ENCODE assay signal across 8 cellular contexts in the genomic region with DNA sequence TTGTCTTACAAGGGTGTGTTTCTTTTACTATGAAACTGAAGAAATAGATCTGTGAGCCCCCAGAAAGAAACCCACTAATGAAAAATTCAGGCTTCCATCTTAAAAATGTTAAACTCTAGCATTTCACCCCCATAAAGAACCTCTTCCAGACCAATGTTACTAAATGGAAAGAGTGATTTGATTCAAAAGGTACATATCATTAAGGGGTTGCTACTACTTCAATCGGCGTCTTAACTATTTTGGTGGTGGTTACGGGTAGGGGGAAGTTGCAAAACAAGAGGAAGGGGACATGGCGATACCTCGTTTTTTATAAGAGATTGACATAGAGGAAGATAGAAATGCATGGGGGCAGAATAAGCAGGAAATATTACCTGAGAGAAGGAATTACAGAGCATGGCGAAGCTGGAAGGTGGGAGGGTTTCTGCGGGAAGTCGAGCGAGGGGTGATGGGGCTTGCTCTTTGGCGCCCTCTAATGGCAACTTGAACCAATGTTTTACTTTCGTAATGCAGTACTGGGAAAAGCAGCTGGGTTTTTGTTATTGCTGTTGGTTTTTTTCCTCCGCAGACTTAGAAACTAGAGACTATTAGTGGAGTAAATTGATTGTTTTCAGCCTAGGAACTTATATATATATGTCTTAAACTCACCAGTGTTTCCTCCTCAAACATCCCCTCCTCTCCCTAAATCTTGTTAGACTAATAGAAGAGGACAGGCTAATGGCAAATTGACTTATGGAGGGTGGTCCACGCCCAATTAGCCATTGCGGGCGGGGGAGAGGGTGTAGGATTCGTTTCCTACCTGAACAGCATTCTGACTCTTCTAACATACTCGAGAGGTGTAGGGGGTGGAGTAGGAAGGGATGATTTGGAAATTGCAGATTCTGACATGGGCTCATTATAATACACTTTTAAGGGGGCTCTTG. TPM values are rescaled to one million over a fixed set of nuclear protein-coding genes. Genes with fewer than 3 reads are reported as not detected.
DNase-seq lines count a peak whose midpoint lies in the region; ATAC-seq, FAIRE-seq and TF ChIP-seq lines count a peak whose summit lies in the region.

No MANE protein-coding gene starts in this region.

- H3K27me3 ChIP-seq in MM.1S (replicated peaks; ENCODE audit: insufficient read depth, low read length) (0 out of 2 replicates have a peak, but pooled peaks cover 13% of the 10 kb centered on the region), RWPE2 (ENCODE audit: insufficient read depth, poor library complexity, severe bottlenecking) (peaks cover 39% of the 10 kb centered on the region), mammary epithelial cell (ENCODE audit: insufficient read depth, low read length) (peaks cover 25% of the 10 kb centered on the region), keratinocyte (ENCODE audit: control insufficient read depth, extremely low read depth, insufficient read depth, low read length) (peaks cover 55% of the 10 kb centered on the region)

- ATAC-seq in Right ventricle myocardium inferior = peak; percentile 78
- peak; percentile 59 for ATAC-seq in HG02623 (IDR thresholded peaks at IDR 0.05; ENCODE audit: unreplicated experiment)
- peak; percentile 73 for ATAC-seq in RWPE2 (ENCODE audit: low read depth)

- CTCF ChIA-PET in mammary epithelial cell (lab: Charles Lee; ENCODE audit: low non-redundant PET) = interaction anchor here (0.5 to 1.0 kb wide), 7 partner anchors 42 to 945 kb away, joined by 3 to 7 read pairs (median 5); no protein-coding TSS in a partner anchor

- dilution Hi-C loops in mammary epithelial cell (cut with HindIII; ENCODE audit: low sequenced_read_pairs) = no loop called here
- dilution Hi-C loops in keratinocyte (cut with MboI; ENCODE audit: extremely low pct_ligation_motif_present, low sequenced_read_pairs) = no loop called here

- BruUV-seq in mammary epithelial cell (replicated peaks; lab: Mats Ljungman, UMichigan) = TSS peak; percentile 99

- DNase-seq in Right ventricle myocardium inferior (ENCODE audit: missing footprints) (no peak), cardiac septum (ENCODE audit: low spot score) (no peak), MM.1S (peak; percentile 90), RWPE2 (ENCODE audit: low spot score) (no peak), mammary epithelial cell (peak; percentile 66), keratinocyte (ENCODE audit: low read depth, low spot score) (no peak)
- peak; percentile 17 for DNase-seq in stimulated activated CD4-positive, alpha-beta T cell treated with anti-CD3 and anti-CD28 coated beads, Interleukin-2, amount 100 ng/mL, for 4 hours (ENCODE audit: low read depth)

- H3K79me2 ChIP-seq in MM.1S (ENCODE audit: low read length) (no peaks in the 10 kb centered on the region), mammary epithelial cell (ENCODE audit: insufficient read depth, low read length) (no peaks in the 10 kb centered on the region), keratinocyte (ENCODE audit: control insufficient read depth, insufficient read depth, low read length) (no peaks in the 10 kb centered on the region)

- no peaks in the 10 kb centered on the region for H3K36me3 ChIP-seq in MM.1S (replicated peaks; ENCODE audit: insufficient read depth, low read length)
- H3K36me3 ChIP-seq in RWPE2 (ENCODE audit: low read depth) = no peaks in the 10 kb centered on the region
- H3K36me3 ChIP-seq in mammary epithelial cell (ENCODE audit: insufficient read depth, low read length) = no peaks in the 10 kb centered on the region
- H3K36me3 ChIP-seq in keratinocyte (ENCODE audit: control insufficient read depth in 2 of 2, extremely low read depth in 1 of 2, insufficient read depth in 2 of 2, low read length in 2 of 2) = no peaks in the 10 kb centered on the region

- peaks cover 6% of the 10 kb centered on the region for H3F3A ChIP-seq in MM.1S (ENCODE audit: insufficient read depth, low read length)

- H3K9ac ChIP-seq in MM.1S (ENCODE audit: low read length) (peak overlapping the region; percentile 27; the same call in 1 of the 2 replicates), mammary epithelial cell (ENCODE audit: insufficient read depth, low read length) (no peak overlapping the region), keratinocyte (ENCODE audit: control insufficient read depth, extremely low read depth, insufficient read depth, low read length) (no peak overlapping the region)

- peaks cover 8% of the 10 kb centered on the region for H3K4me1 ChIP-seq in MM.1S (ENCODE audit: low read length)
- peaks cover 6% of the 10 kb centered on the region for H3K4me1 ChIP-seq in RWPE2 (ENCODE audit: insufficient read depth, poor library complexity, severe bottlenecking)
- peaks cover 28% of the 10 kb centered on the region for H3K4me1 ChIP-seq in mammary epithelial cell (ENCODE audit: insufficient read depth, low read length)
- H3K4me1 ChIP-seq in keratinocyte (ENCODE audit: control insufficient read depth, extremely low read depth, insufficient read depth, low read length) = peaks cover 20% of the 10 kb centered on the region

- no peaks in the 10 kb centered on the region for H3K9me1 ChIP-seq in keratinocyte (ENCODE audit: control insufficient read depth, extremely low read depth, insufficient read depth, low read length)

- H2AFZ ChIP-seq in MM.1S (ENCODE audit: low read length) (peak overlapping the region; percentile 89), mammary epithelial cell (ENCODE audit: low read depth, low read length) (peak overlapping the region; percentile 57), keratinocyte (ENCODE audit: control insufficient read depth, low read length) (peak overlapping the region; percentile 50)

- TF ChIP-seq CTCF in MM.1S (IDR thresholded peaks at IDR 0.05; ENCODE audit: low read length) (peak; percentile 97), RWPE2 (IDR thresholded peaks at IDR 0.05; ENCODE audit: poor library complexity, severe bottlenecking) (peak; percentile 95), mammary epithelial cell (conservative IDR thresholded peaks at IDR 0.05 in 1 of 2, IDR thresholded peaks at IDR 0.05 in 1 of 2; ENCODE audit: extremely low read depth in 1 of 2, insufficient read depth in 1 of 2, low read depth in 1 of 2, low read length in 2 of 2) (peak; percentile 87 to 88), keratinocyte (optimal IDR thresholded peaks at IDR 0.05 in 1 of 3, IDR thresholded peaks at IDR 0.05 in 1 of 3, conservative IDR thresholded peaks at IDR 0.05 in 1 of 3; ENCODE audit: extremely low read depth in 1 of 3, insufficient read depth in 2 of 3, low read length in 3 of 3) (peak; percentile 87 to 96 (median 89))

- peak overlapping the region; percentile 83 for H3K4me2 ChIP-seq in MM.1S (ENCODE audit: low read depth, low read length)
- peak overlapping the region; percentile 71 for H3K4me2 ChIP-seq in mammary epithelial cell (ENCODE audit: insufficient read depth, low read depth, low read length)
- peak overlapping the region; percentile 75 for H3K4me2 ChIP-seq in keratinocyte (ENCODE audit: control insufficient read depth, extremely low read depth, insufficient read depth, low read depth, low read length)

- 17% methylated on average over 17 of the region's 17 CpGs for WGBS in mammary epithelial cell (ENCODE audit: low coverage, missing lambda C conversion rate)

- peak; percentile 83 for FAIRE-seq in keratinocyte (lab: Jason Lieb, UNC)

- no peaks in the 10 kb centered on the region for H3K9me3 ChIP-seq in MM.1S (replicated peaks; ENCODE audit: insufficient read depth, low read length)
- H3K9me3 ChIP-seq in RWPE2 (ENCODE audit: severe bottlenecking) = no peaks in the 10 kb centered on the region
- H3K9me3 ChIP-seq in mammary epithelial cell (replicated peaks; ENCODE audit: insufficient read depth, low read length) = no peaks in the 10 kb centered on the region
- no peaks in the 10 kb centered on the region for H3K9me3 ChIP-seq in keratinocyte (ENCODE audit: control insufficient read depth, low read depth, low read length)

- H4K20me1 ChIP-seq in MM.1S (ENCODE audit: insufficient read depth, low read length) (no peaks in the 10 kb centered on the region), mammary epithelial cell (ENCODE audit: insufficient read depth, low read length) (no peaks in the 10 kb centered on the region), keratinocyte (ENCODE audit: control insufficient read depth, extremely low read depth, insufficient read depth, low read length) (no peaks in the 10 kb centered on the region)

- no peaks in the 10 kb centered on the region for H3K9me2 ChIP-seq in MM.1S (replicated peaks; ENCODE audit: insufficient read depth, low read length)

- intact Hi-C loops in Right ventricle myocardium inferior (cut with DNase I) (loop anchor here (1.0 to 5.0 kb wide), 2 partner anchors 373 to 488 kb away; no protein-coding TSS in a partner anchor), cardiac septum (cut with DNase I) (loop anchor here (1.0 to 10.0 kb wide), 2 partner anchors 374 to 486 kb away; no protein-coding TSS in a partner anchor), mammary epithelial cell (cut with micrococcal nuclease) (loop anchor here (1.0 to 5.0 kb wide), 4 partner anchors 78 to 898 kb away; no protein-coding TSS in a partner anchor)

- H3K4me3 ChIP-seq in MM.1S (ENCODE audit: low read length) = peak overlapping the region; percentile 69
- no peak overlapping the region for H3K4me3 ChIP-seq in RWPE2 (ENCODE audit: severe bottlenecking)
- H3K4me3 ChIP-seq in mammary epithelial cell (replicated peaks in 1 of 3; ENCODE audit: insufficient read depth in 1 of 3, low read depth in 2 of 3, low read length in 3 of 3) = peak overlapping the region in 2 of 3 experiments; percentile 10 to 34
- peak overlapping the region in 2 of 3 experiments; percentile 31 to 39 for H3K4me3 ChIP-seq in keratinocyte (ENCODE audit: control insufficient read depth in 2 of 3, extremely low read depth in 1 of 3, insufficient read depth in 2 of 3, low read depth in 1 of 3, low read length in 3 of 3)

- H3K27ac ChIP-seq in MM.1S (ENCODE audit: low read length) = peak overlapping the region; percentile 11; the same call in 1 of the 2 replicates
- no peak overlapping the region for H3K27ac ChIP-seq in RWPE2 (ENCODE audit: poor library complexity, severe bottlenecking)
- no peak overlapping the region for H3K27ac ChIP-seq in mammary epithelial cell (ENCODE audit: insufficient read depth, low read depth, low read length)
- H3K27ac ChIP-seq in keratinocyte (ENCODE audit: control insufficient read depth, insufficient read depth, low read length) = no peak overlapping the region

- in situ Hi-C loops in mammary epithelial cell (cut with MboI; ENCODE audit: low sequenced_read_pairs in 2 of 2) = loop anchor here (10.0 to 25.0 kb wide), 5 partner anchors 376 to 984 kb away; no protein-coding TSS in a partner anchor

RNA-seq across cellular contexts. Expression of gene SOX2, which starts 11.3 kb away (rescaled TPM):
- total RNA-seq in Right ventricle myocardium inferior (0.27 TPM), cardiac septum (not detected), mammary epithelial cell (not detected)
- polyA plus RNA-seq in mammary epithelial cell (not detected), keratinocyte (not detected in 3 replicates)
- polyA minus RNA-seq in mammary epithelial cell (not detected), keratinocyte (not detected in 3 replicates)
- not detected for polyA plus RNA-seq in keratinocyte (2011; ENCODE audit: low read depth)
- not detected in 2 replicates for polyA plus RNA-seq in keratinocyte (2011; cell fraction: cytosol; rRNA removed)
- polyA plus RNA-seq in keratinocyte (2011; cell fraction: nucleus; rRNA removed) = 0.04 and 0.07 TPM in 2 replicates
- polyA plus RNA-seq in keratinocyte (2012; ENCODE audit: low replicate concordance) = 0.08 TPM in 1 of 2 replicates, not detected in the other
- not detected for polyA minus RNA-seq in keratinocyte (2011; cell fraction: cytosol; rRNA and poly(A)+ RNA removed)
- polyA minus RNA-seq in keratinocyte (2011; cell fraction: nucleus; rRNA and poly(A)+ RNA removed) = not detected in 2 replicates

Comparison
In these comparisons a context has a peak if more than half of its experiments do, and no peak if none do; other contexts are left out.
1. DNase-seq: peak in MM.1S (single experiment), mammary epithelial cell (single experiment) and stimulated activated CD4-positive, alpha-beta T cell treated with anti-CD3 and anti-CD28 coated beads, Interleukin-2, amount 100 ng/mL, for 4 hours (single experiment); none in Right ventricle myocardium inferior (single experiment), cardiac septum (single experiment), RWPE2 (single experiment) and keratinocyte (single experiment).
2. Peak in every context shown above with its lines, with median percentiles within 50 percentile points of each other: ATAC-seq, H2AFZ ChIP-seq, H3K4me2 ChIP-seq and CTCF ChIP-seq.